ENCODE assay signal across 8 cellular contexts in genomic region chr22:38273135-38273761, GRCh38. TPM values are rescaled to one million over a fixed set of nuclear protein-coding genes. Genes with fewer than 3 reads are reported as not detected.
DNase-seq lines count a peak whose midpoint lies in the region; ATAC-seq and TF ChIP-seq lines count a peak whose summit lies in the region.

No MANE protein-coding gene starts in this region.

- DNase-seq in cardiac fibroblast (ENCODE audit: low read depth in 2 of 2): peak; percentile 27 to 43
- DNase-seq in memory B cell (ENCODE audit: low spot score in 2 of 2): no peak
- no peak for DNase-seq in tibial nerve (ENCODE audit: low spot score in 2 of 2)
- DNase-seq in DMS153 treated with DMSO at 0.1 percent for 48 hours (lab: John Stamatoyannopoulos, UW; ENCODE audit: unreplicated experiment): no peak
- DNase-seq in COR-L47 (lab: John Stamatoyannopoulos, UW): no peak

- WGBS in tibial nerve, 2 donors: 5 to 6% methylated on average over 23 to 25 of the region's 25 CpGs

- H3K27ac Mint-ChIP-seq in memory B cell: peak overlapping the region; percentile 94

- H3K9me3 ChIP-seq in BLaER1: no peaks in the 10 kb centered on the region
- no peaks in the 10 kb centered on the region for H3K9me3 ChIP-seq in KOPT-K1 (ENCODE audit: insufficient read depth, low read length, poor library complexity, severe bottlenecking)
- H3K9me3 ChIP-seq in tibial nerve: no peaks in the 10 kb centered on the region

- peak overlapping the region; percentile 90 for H3K27ac ChIP-seq in BLaER1
- peak overlapping the region; percentile 52 for H3K27ac ChIP-seq in KOPT-K1 (ENCODE audit: low read depth, low read length, poor library complexity, severe bottlenecking)
- peak overlapping the region; percentile 91 to 99 (median 98) for H3K27ac ChIP-seq in tibial nerve

- H3K4me1 Mint-ChIP-seq in memory B cell: peaks cover 18% of the 10 kb centered on the region

- H3K4me3 Mint-ChIP-seq in memory B cell: peak overlapping the region; percentile 99

- H3K4me2 ChIP-seq in BLaER1: peak overlapping the region; percentile 89

- TF ChIP-seq EP300 in tibial nerve (IDR thresholded peaks at IDR 0.05): peak in 1 of 2 donors; percentile 49

- ATAC-seq in memory B cell (ENCODE audit: low read depth) (no peak), GM21381 (IDR thresholded peaks at IDR 0.05; ENCODE audit: unreplicated experiment) (no peak)

- no peak for TF ChIP-seq POLR2A in tibial nerve (IDR thresholded peaks at IDR 0.05)

- no peaks in the 10 kb centered on the region for H3K27me3 ChIP-seq in BLaER1
- H3K27me3 ChIP-seq in tibial nerve: no peaks in the 10 kb centered on the region

- H3K4me3 ChIP-seq in BLaER1: peak overlapping the region; percentile 99
- H3K4me3 ChIP-seq in cardiac fibroblast (replicated peaks in 1 of 2; ENCODE audit: low read depth in 2 of 2, low read length in 2 of 2): peak overlapping the region; percentile 51 to 54
- peak overlapping the region; percentile 59 to 98 (median 94) for H3K4me3 ChIP-seq in tibial nerve

- H3K36me3 ChIP-seq in BLaER1 (no peaks in the 10 kb centered on the region; the same call in 1 of the 2 replicates), KOPT-K1 (ENCODE audit: insufficient read depth, low read length) (no peaks in the 10 kb centered on the region), tibial nerve (no peaks in the 10 kb centered on the region)

- no peaks in the 10 kb centered on the region for H3K27me3 Mint-ChIP-seq in memory B cell

- H3K9ac ChIP-seq in BLaER1: peak overlapping the region; percentile 94

- TF ChIP-seq CTCF in cardiac fibroblast (IDR thresholded peaks at IDR 0.05; ENCODE audit: low read depth, low read length) (no peak), tibial nerve (IDR thresholded peaks at IDR 0.05) (no peak)

- no peaks in the 10 kb centered on the region for H3K9me3 Mint-ChIP-seq in memory B cell

- peaks cover 39% of the 10 kb centered on the region for H4K20me1 ChIP-seq in BLaER1

- no peaks in the 10 kb centered on the region for H3K36me3 Mint-ChIP-seq in memory B cell

- H3K4me1 ChIP-seq in BLaER1 (peaks cover 66% of the 10 kb centered on the region), tibial nerve (peaks cover 0 to 55% (median 28%) of the 10 kb centered on the region in 4 donors)

RNA-seq across cellular contexts. Expression of gene TMEM184B, which starts 0.4 kb away (rescaled TPM):
- total RNA-seq in tibial nerve: 100 to 1,000 TPM in 1 of 4 donors, 10 to 100 TPM in 3; 61.1 to 138 (median 72.0) TPM

RNA-seq across cellular contexts. Expression of gene CSNK1E, which starts 44.0 kb away (rescaled TPM):
- total RNA-seq in tibial nerve: 100 to 1,000 TPM; 122 to 235 (median 164) TPM

Comparison
In these comparisons a context has a peak if more than half of its experiments do, and no peak if none do; other contexts are left out.
1. DNase-seq: peak in cardiac fibroblast (2 of 2); none in memory B cell (0 of 2), tibial nerve (0 of 2), DMS153 treated with DMSO at 0.1 percent for 48 hours (single experiment) and COR-L47 (single experiment).
2. Peak in every context shown above with its lines, with median percentiles within 50 percentile points of each other: H3K27ac ChIP-seq and H3K4me3 ChIP-seq.